ENCODE assay signal across 12 cellular contexts in genomic region chr12:52496054-52496453, GRCh38. TPM values are rescaled to one million over a fixed set of nuclear protein-coding genes. Genes with fewer than 3 reads are reported as not detected.
DNase-seq lines count a peak whose midpoint lies in the region; ATAC-seq, FAIRE-seq and TF ChIP-seq lines count a peak whose summit lies in the region.
"Had no signal": no experiment of that assay in that cellular context is flagged by ENCODE, and none has a peak within 500 bp of the region (broad histone marks: within the 10 kb centered on the region; RNA-seq: fewer than 3 reads in every experiment).

No MANE protein-coding gene starts in this region.

- H3K27me3 ChIP-seq in cardiac muscle cell, result peaks cover 3% of the 10 kb centered on the region

- no peaks in the 10 kb centered on the region for H3K36me3 ChIP-seq in cardiac muscle cell

- H3K4me3 ChIP-seq in cardiac muscle cell (no peak overlapping the region), fibroblast of mammary gland (ENCODE audit: control insufficient read depth, low read depth, low read length) (no peak overlapping the region)
- H3K4me3 ChIP-seq: coronary artery, psoas muscle had no signal

- no peak overlapping the region for H3K27ac Mint-ChIP-seq in activated CD8-positive, alpha-beta memory T cell treated with anti-CD3 and anti-CD28 coated beads, Interleukin-2, amount 10 ng/mL, durations not matched to agents 7 days and 5 days

- no peaks in the 10 kb centered on the region for H3K4me1 Mint-ChIP-seq in activated CD8-positive, alpha-beta memory T cell treated with anti-CD3 and anti-CD28 coated beads, Interleukin-2, amount 10 ng/mL, durations not matched to agents 7 days and 5 days

- no peaks in the 10 kb centered on the region for H3K9me3 ChIP-seq in cardiac muscle cell (ENCODE audit: low read depth)
- H3K9me3 ChIP-seq: psoas muscle had no signal

- CTCF ChIA-PET in activated CD8-positive, alpha-beta memory T cell treated with anti-CD3 and anti-CD28 coated beads, Interleukin-2, amount 10 ng/mL, durations not matched to agents 7 days and 5 days (lab: Charles Lee), result interaction anchor here (1.5 kb wide), 1 partner anchor 12 kb away, joined by 4 read pairs; no protein-coding TSS in a partner anchor

- no peak for FAIRE-seq in urothelium cell line (lab: Jason Lieb, UNC)

- TF ChIP-seq CTCF in cardiac muscle cell (IDR thresholded peaks at IDR 0.05; ENCODE audit: low read depth, low read length) (no peak), fibroblast of mammary gland (conservative IDR thresholded peaks at IDR 0.05; ENCODE audit: control insufficient read depth, insufficient read depth, low read depth, low read length) (no peak)

- no peaks in the 10 kb centered on the region for H3K9me3 Mint-ChIP-seq in activated CD8-positive, alpha-beta memory T cell treated with anti-CD3 and anti-CD28 coated beads, Interleukin-2, amount 10 ng/mL, durations not matched to agents 7 days and 5 days (ENCODE audit: low read depth)

- H3K27me3 Mint-ChIP-seq in activated CD8-positive, alpha-beta memory T cell treated with anti-CD3 and anti-CD28 coated beads, Interleukin-2, amount 10 ng/mL, durations not matched to agents 7 days and 5 days, result peaks cover 52% of the 10 kb centered on the region

- ATAC-seq in GM18858 (IDR thresholded peaks at IDR 0.05; ENCODE audit: unreplicated experiment) (no peak), HG02981 (IDR thresholded peaks at IDR 0.05; ENCODE audit: unreplicated experiment) (no peak)
- no peak for ATAC-seq in activated CD8-positive, alpha-beta memory T cell treated with anti-CD3 and anti-CD28 coated beads, Interleukin-2, amount 10 ng/mL, durations not matched to agents 7 days and 5 days
- ATAC-seq: psoas muscle had no signal

- peaks cover 7% of the 10 kb centered on the region for H3K4me1 ChIP-seq in cardiac muscle cell (ENCODE audit: low read depth)
- H3K4me1 ChIP-seq: psoas muscle had no signal

- intact Hi-C loops in cardiac septum (cut with DNase I), result no loop called here

- DNase-seq in cardiac muscle cell (ENCODE audit: low read depth in 1 of 2, low spot score in 1 of 2), result peak; percentile 19 to 45
- DNase-seq in cardiac septum (ENCODE audit: low spot score), result no peak
- peak; percentile 22 for DNase-seq in NCI-H748 treated with DMSO at 0.1 percent for 48 hours (lab: John Stamatoyannopoulos, UW)
- DNase-seq in fibroblast of mammary gland (ENCODE audit: low read depth), result peak; percentile 59
- peak; percentile 55 for DNase-seq in urothelium cell line (ENCODE audit: low spot score)
- DNase-seq in activated CD8-positive, alpha-beta memory T cell treated with anti-CD3 and anti-CD28 coated beads, Interleukin-2, amount 10 ng/mL, durations not matched to agents 7 days and 5 days, result no peak
- DNase-seq: activated naive CD4-positive, alpha-beta T cell treated with Interleukin-2 at 50 U/mL for 16 hours; psoas muscle had no signal

- H3K36me3 Mint-ChIP-seq in activated CD8-positive, alpha-beta memory T cell treated with anti-CD3 and anti-CD28 coated beads, Interleukin-2, amount 10 ng/mL, durations not matched to agents 7 days and 5 days, result no peaks in the 10 kb centered on the region

- no peak overlapping the region for H3K4me3 Mint-ChIP-seq in activated CD8-positive, alpha-beta memory T cell treated with anti-CD3 and anti-CD28 coated beads, Interleukin-2, amount 10 ng/mL, durations not matched to agents 7 days and 5 days

- H3K27ac ChIP-seq in cardiac muscle cell, result no peak overlapping the region
- H3K27ac ChIP-seq: coronary artery, psoas muscle had no signal

RNA-seq across cellular contexts. Expression of gene KRT6A, which starts 3.0 kb away (rescaled TPM):
- total RNA-seq in cardiac muscle cell, result not detected in 2 replicates
- polyA plus RNA-seq in cardiac muscle cell, result 0.22 TPM in 1 of 2 replicates, not detected in the other
- not detected for total RNA-seq in cardiac septum
- total RNA-seq in activated CD8-positive, alpha-beta memory T cell treated with anti-CD3 and anti-CD28 coated beads, Interleukin-2, amount 10 ng/mL, durations not matched to agents 7 days and 5 days, result not detected
- total RNA-seq: mesenteric fat pad had no signal

RNA-seq across cellular contexts. Expression of gene KRT6C, which starts 22.4 kb away (rescaled TPM):
- not detected in 2 replicates for total RNA-seq in cardiac muscle cell
- not detected in 2 replicates for polyA plus RNA-seq in cardiac muscle cell
- not detected for total RNA-seq in cardiac septum
- total RNA-seq in activated CD8-positive, alpha-beta memory T cell treated with anti-CD3 and anti-CD28 coated beads, Interleukin-2, amount 10 ng/mL, durations not matched to agents 7 days and 5 days, result not detected
- total RNA-seq: mesenteric fat pad had no signal

RNA-seq across cellular contexts. Expression of gene KRT5, which starts 24.1 kb away (rescaled TPM):
- total RNA-seq in cardiac muscle cell, result not detected in 2 replicates
- polyA plus RNA-seq in cardiac muscle cell, result 0.23 TPM in 1 of 2 replicates, not detected in the other
- not detected for total RNA-seq in cardiac septum
- not detected for total RNA-seq in activated CD8-positive, alpha-beta memory T cell treated with anti-CD3 and anti-CD28 coated beads, Interleukin-2, amount 10 ng/mL, durations not matched to agents 7 days and 5 days

RNA-seq across cellular contexts. Expression of gene KRT6B, which starts 44.1 kb away (rescaled TPM):
- total RNA-seq in cardiac muscle cell, result not detected in 2 replicates
- polyA plus RNA-seq in cardiac muscle cell, result 0.13 TPM in 1 of 2 replicates, not detected in the other
- total RNA-seq in cardiac septum, result not detected
- not detected for total RNA-seq in activated CD8-positive, alpha-beta memory T cell treated with anti-CD3 and anti-CD28 coated beads, Interleukin-2, amount 10 ng/mL, durations not matched to agents 7 days and 5 days
- total RNA-seq: mesenteric fat pad had no signal

RNA-seq across cellular contexts. Expression of gene KRT71, which starts 56.9 kb away (rescaled TPM):
- total RNA-seq in cardiac muscle cell (not detected in 2 replicates), cardiac septum (not detected)
- polyA plus RNA-seq in cardiac muscle cell, result not detected in 2 replicates
- total RNA-seq in activated CD8-positive, alpha-beta memory T cell treated with anti-CD3 and anti-CD28 coated beads, Interleukin-2, amount 10 ng/mL, durations not matched to agents 7 days and 5 days, result not detected
- total RNA-seq: mesenteric fat pad, psoas muscle had no signal
- polyA plus RNA-seq: psoas muscle had no signal

Comparison
In these comparisons a context has a peak if more than half of its experiments do, and no peak if none do; other contexts are left out.
1. DNase-seq: peak in cardiac muscle cell (2 of 2), NCI-H748 treated with DMSO at 0.1 percent for 48 hours (single experiment), fibroblast of mammary gland (single experiment) and urothelium cell line (single experiment); none in cardiac septum (single experiment) and activated CD8-positive, alpha-beta memory T cell treated with anti-CD3 and anti-CD28 coated beads, Interleukin-2, amount 10 ng/mL, durations not matched to agents 7 days and 5 days (single experiment).